9 cellular contexts compared by ENCODE assay signal in the genomic region with DNA sequence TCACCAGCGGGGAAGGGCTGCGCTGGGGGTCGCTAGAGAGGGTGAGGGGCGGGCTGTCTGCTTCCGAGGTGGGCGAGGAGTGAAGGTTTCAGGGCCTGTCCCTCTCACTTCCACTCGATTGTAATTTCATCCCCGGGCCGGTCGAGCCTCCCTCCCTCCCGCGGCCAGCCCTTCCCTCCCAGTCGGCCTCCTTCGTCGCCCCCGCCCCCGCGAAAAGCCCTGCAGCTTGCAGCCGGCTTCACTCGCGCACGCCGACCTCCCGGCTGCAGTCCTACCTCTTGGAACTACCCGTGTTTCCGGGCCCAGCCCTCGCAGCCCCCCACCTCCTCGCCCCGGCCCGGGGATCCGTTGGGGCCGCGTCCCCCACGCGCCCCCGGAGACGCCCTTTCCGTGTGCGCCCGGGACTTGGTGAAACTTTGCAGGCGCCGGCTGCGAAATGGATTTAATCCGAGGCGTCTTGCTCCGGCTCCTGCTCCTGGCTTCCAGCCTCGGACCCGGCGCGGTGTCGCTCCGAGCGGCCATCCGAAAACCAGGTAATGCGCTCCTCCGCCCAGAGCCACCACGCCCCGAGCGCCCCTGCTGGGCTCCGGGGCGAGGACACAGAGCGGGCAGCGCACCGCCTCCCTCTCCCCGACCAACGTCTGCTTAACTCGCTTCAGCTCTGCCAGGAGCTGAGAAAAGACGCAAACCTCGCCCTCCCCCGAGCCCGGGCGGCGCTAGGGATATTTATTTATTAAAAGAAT. TPM values are rescaled to one million over a fixed set of nuclear protein-coding genes. Genes with fewer than 3 reads are reported as not detected.
DNase-seq lines count a peak whose midpoint lies in the region; ATAC-seq, FAIRE-seq and TF ChIP-seq lines count a peak whose summit lies in the region.
"Had no signal": no experiment of that assay in that cellular context is flagged by ENCODE, and none has a peak within 500 bp of the region (broad histone marks: within the 10 kb centered on the region; RNA-seq: fewer than 3 reads in every experiment).

A gene (plus strand): TSS at position 241 of the 743 bp plus-strand sequence. CDS start 196 bp downstream, at position 437.

- CTCF ChIA-PET in H1 (lab: Charles Lee; ENCODE audit: partially characterized antibody): interaction anchor here (0.7 to 1.0 kb wide), 3 partner anchors 32 to 162 kb away, joined by 3 to 4 read pairs (median 3); no protein-coding TSS in a partner anchor
- CTCF ChIA-PET in naive thymus-derived CD4-positive, alpha-beta T cell (lab: Charles Lee): no interaction called here

- H2BK120ac ChIP-seq in H1 (replicated peaks; ENCODE audit: low read depth, low read length): no peak within 1 kb of the TSS

- no peak within 1 kb of the TSS for H3K27ac ChIP-seq in H1 (ENCODE audit: low read depth, low read length)
- H3K27ac ChIP-seq in naive thymus-derived CD4-positive, alpha-beta T cell (ENCODE audit: low read depth, low read length): no peak within 1 kb of the TSS

- no peak for FAIRE-seq in H1 (lab: Jason Lieb, UNC)
- FAIRE-seq: TTC549 had no signal

- peaks cover 10% of the 10 kb centered on the region; the same call in 1 of the 2 replicates for H3K23me2 ChIP-seq in H1 (ENCODE audit: low read depth, low read length)

- H3K14ac ChIP-seq in H1 (ENCODE audit: insufficient read length): no peak within 1 kb of the TSS

- TF ChIP-seq CTCF in H1 (IDR thresholded peaks at IDR 0.05; ENCODE audit: control extremely low read depth in 1 of 3, insufficient read depth in 1 of 3, low read depth in 1 of 3, low read length in 3 of 3): peak in 2 of 3 experiments; percentile 3 to 11; a peak in 1 of 4 replicates

- no peaks in the 10 kb centered on the region for H3K79me2 ChIP-seq in H1 (ENCODE audit: control insufficient read depth in 1 of 2, insufficient read depth in 2 of 2, low read length in 2 of 2)

- intact Hi-C loops in naive thymus-derived CD4-positive, alpha-beta T cell (cut with micrococcal nuclease): no loop called here

- peak within 1 kb of the TSS; percentile 91 to 92 for H3K4me2 ChIP-seq in H1 (ENCODE audit: insufficient read depth in 1 of 2, low read depth in 2 of 2, low read length in 2 of 2)

- TF ChIP-seq RAD21 in H1 (IDR thresholded peaks at IDR 0.05 in 1 of 2, conservative IDR thresholded peaks at IDR 0.05 in 1 of 2; ENCODE audit: low read depth in 2 of 2, low read length in 2 of 2): no peak; a peak in 1 of 4 replicates

- peaks cover 0 to 11% (median 2%) of the 10 kb centered on the region in 11 donors for H3K9me3 Mint-ChIP-seq in naive thymus-derived CD4-positive, alpha-beta T cell

- no peak within 1 kb of the TSS for H4K5ac ChIP-seq in H1 (ENCODE audit: insufficient read length, low read depth, low read length)

- no peak within 1 kb of the TSS for H3K4ac ChIP-seq in H1 (replicated peaks; ENCODE audit: insufficient read length, low read depth, low read length)

- peak within 1 kb of the TSS; percentile 69 for H3K56ac ChIP-seq in H1 (replicated peaks; ENCODE audit: insufficient read length, low read depth, low read length)

- H3K4me3 ChIP-seq in H1 (ENCODE audit: extremely low read depth in 1 of 4, insufficient read depth in 2 of 4, low read depth in 3 of 4, low read length in 4 of 4): peak within 1 kb of the TSS; percentile 42 to 70 (median 54)
- H3K4me3 ChIP-seq in naive thymus-derived CD4-positive, alpha-beta T cell (ENCODE audit: low read length): no peak within 1 kb of the TSS

- H2BK20ac ChIP-seq in H1 (ENCODE audit: low read length): no peak within 1 kb of the TSS

- H3K27me3 Mint-ChIP-seq in naive thymus-derived CD4-positive, alpha-beta T cell: peaks cover 73 to 82% (median 78%) of the 10 kb centered on the region in 5 donors

- no peak within 1 kb of the TSS; the same call in 1 of the 2 replicates for H2AFZ ChIP-seq in H1 (ENCODE audit: low read length)

- H3K27ac Mint-ChIP-seq in naive thymus-derived CD4-positive, alpha-beta T cell: peak within 1 kb of the TSS in 1 of 9 donors; percentile 44

- no peak within 1 kb of the TSS for H2BK12ac ChIP-seq in H1 (ENCODE audit: low read depth, low read length)

- no peak for TF ChIP-seq POLR2A in H1 (IDR thresholded peaks at IDR 0.05; ENCODE audit: control extremely low read depth in 1 of 2, low read depth in 2 of 2, low read length in 2 of 2)

- H2BK5ac ChIP-seq in H1 (ENCODE audit: low read depth, low read length): no peak within 1 kb of the TSS

- POLR2A ChIA-PET in H1 (lab: Charles Lee; ENCODE audit: partially characterized antibody): interaction anchor here (0.6 to 1.7 kb wide), 2 partner anchors 10 to 845 kb away, joined by 3 to 4 read pairs; no protein-coding TSS in a partner anchor
- POLR2A ChIA-PET in naive thymus-derived CD4-positive, alpha-beta T cell (lab: Charles Lee): no interaction called here

- no peak within 1 kb of the TSS for H4K91ac ChIP-seq in H1 (replicated peaks; ENCODE audit: insufficient read length, low read length)

- H3K27me3 ChIP-seq in H1 (replicated peaks in 1 of 4; ENCODE audit: control insufficient read depth in 3 of 4, extremely low read depth in 1 of 4, insufficient read depth in 3 of 4, low read length in 3 of 4): peaks cover 27 to 60% (median 46%) of the 10 kb centered on the region in 4 experiments
- H3K27me3 ChIP-seq in naive thymus-derived CD4-positive, alpha-beta T cell (ENCODE audit: control insufficient read depth in 2 of 2, insufficient read depth in 2 of 2, low read length in 2 of 2): peaks cover 0 to 11% of the 10 kb centered on the region in 2 donors

- peaks cover 0 to 3% of the 10 kb centered on the region in 2 experiments for H4K20me1 ChIP-seq in H1 (replicated peaks in 1 of 2; ENCODE audit: control insufficient read depth in 1 of 2, insufficient read depth in 2 of 2, low read length in 2 of 2)

- H3K18ac ChIP-seq in H1 (ENCODE audit: extremely low read depth, low read length): no peak within 1 kb of the TSS; the same call in 1 of the 2 replicates

- DNase-seq in DMS79 treated with DMSO at 0.1 percent for 48 hours (lab: John Stamatoyannopoulos, UW) (peak; percentile 4), DMS79 (lab: John Stamatoyannopoulos, UW) (no peak), NCI-H748 (lab: John Stamatoyannopoulos, UW; ENCODE audit: unreplicated experiment) (peak; percentile 86), H1 (ENCODE audit: low read depth in 1 of 2, low spot score in 2 of 2) (peak; percentile 43 to 81), SIG-M5 (lab: John Stamatoyannopoulos, UW) (no peak), NCI-H2029 (lab: John Stamatoyannopoulos, UW) (no peak)
- no peak for DNase-seq in naive thymus-derived CD4-positive, alpha-beta T cell

- TF ChIP-seq EP300 in H1 (IDR thresholded peaks at IDR 0.05; ENCODE audit: borderline replicate concordance in 1 of 2, low read depth in 2 of 2, low read length in 2 of 2): no peak

- H3K9ac ChIP-seq in H1 (replicated peaks in 1 of 4; ENCODE audit: extremely low read depth in 1 of 4, low read depth in 3 of 4, low read length in 3 of 4): no peak within 1 kb of the TSS

- 1% methylated on average over 46 of the region's 73 CpGs; no CpG with 5 or more reads in 1 of the 2 experiments for WGBS in H1 (ENCODE audit: extremely low coverage in 1 of 2, insufficient coverage in 1 of 2, insufficient read length in 1 of 2, insufficient replicate concordance in 2 of 2, low coverage in 1 of 2, low lambda C conversion rate in 2 of 2, missing lambda C conversion rate in 1 of 2), 2 experiments

- H4K8ac ChIP-seq in H1 (ENCODE audit: extremely low read depth, insufficient read depth, low read length): no peak within 1 kb of the TSS; the same call in 1 of the 2 replicates

- H3K9me3 ChIP-seq in H1 (ENCODE audit: insufficient read depth in 2 of 2, low read depth in 1 of 2, low read length in 1 of 2): peaks cover 0 to 1% of the 10 kb centered on the region in 2 experiments; a peak in 1 of 4 replicates
- H3K9me3 ChIP-seq in naive thymus-derived CD4-positive, alpha-beta T cell (ENCODE audit: control insufficient read depth in 2 of 3, low read length in 3 of 3): no peaks in the 10 kb centered on the region

- H3K79me1 ChIP-seq in H1 (ENCODE audit: low read depth, low read length): no peaks in the 10 kb centered on the region

- no peak within 1 kb of the TSS for H2AK5ac ChIP-seq in H1 (ENCODE audit: low read depth, low read length)

- peak within 1 kb of the TSS in 9 of 10 donors; percentile 31 to 73 (median 68) for H3K4me3 Mint-ChIP-seq in naive thymus-derived CD4-positive, alpha-beta T cell

- H3K4me1 Mint-ChIP-seq in naive thymus-derived CD4-positive, alpha-beta T cell: peaks cover 5 to 28% (median 13%) of the 10 kb centered on the region in 7 donors

- H3K36me3 Mint-ChIP-seq in naive thymus-derived CD4-positive, alpha-beta T cell: peaks cover 0 to 3% (median 0%) of the 10 kb centered on the region in 5 donors

- H3K23ac ChIP-seq in H1 (ENCODE audit: insufficient read length): no peak within 1 kb of the TSS

- no peaks in the 10 kb centered on the region for H3K36me3 ChIP-seq in H1 (ENCODE audit: control insufficient read depth in 2 of 4, insufficient read depth in 4 of 4, low read length in 3 of 4)
- no peaks in the 10 kb centered on the region for H3K36me3 ChIP-seq in naive thymus-derived CD4-positive, alpha-beta T cell (ENCODE audit: control insufficient read depth in 2 of 3, insufficient read depth in 3 of 3, low read length in 3 of 3)

- H3K4me1 ChIP-seq in H1 (replicated peaks in 1 of 4; ENCODE audit: control insufficient read depth in 3 of 4, insufficient read depth in 4 of 4, low read length in 3 of 4): peaks cover 4 to 12% (median 5%) of the 10 kb centered on the region in 4 experiments
- H3K4me1 ChIP-seq in naive thymus-derived CD4-positive, alpha-beta T cell (ENCODE audit: control insufficient read depth in 2 of 2, insufficient read depth in 2 of 2, low read length in 2 of 2): no peaks in the 10 kb centered on the region

- no peak within 1 kb of the TSS for H2BK15ac ChIP-seq in H1 (ENCODE audit: low read length)

- no peak for ATAC-seq in naive thymus-derived CD4-positive, alpha-beta T cell
- no peak for ATAC-seq in GM21360 (IDR thresholded peaks at IDR 0.05; ENCODE audit: unreplicated experiment)

TF ChIP-seq in H1, 55 proteins besides CTCF, POLR2A, EP300 and RAD21 (continues in another document):
- TF ChIP-seq RNF2 (IDR thresholded peaks at IDR 0.05; ENCODE audit: borderline replicate concordance, low read depth, low read length, missing control alignments, poor library complexity, severe bottlenecking) (peak; percentile 38), HDAC2 (IDR thresholded peaks at IDR 0.05; ENCODE audit: borderline replicate concordance in 1 of 2, low read depth in 2 of 2, low read length in 2 of 2) (no peak), ASH2L (IDR thresholded peaks at IDR 0.05; ENCODE audit: low read length) (peak; percentile 85)

RNA-seq across cellular contexts. Expression of the gene that starts here (rescaled TPM):
- 0.15 and 0.24 TPM in 2 replicates for total RNA-seq in H1 (2021; fragmentation: NEBNext Ultra II Directional; extraction: Animal tissue kit (Norgen Biotek cat#: 25700))
- 0.19 and 0.20 TPM in 2 replicates for polyA plus RNA-seq in H1 (2011; rRNA removed)
- 0.22 TPM for polyA plus RNA-seq in H1 (2011; cell fraction: cytosol; rRNA removed)
- 0.67 TPM for polyA plus RNA-seq in H1 (2011; cell fraction: nucleus; rRNA removed)
- 0.13 to 0.71 TPM (median 0.51 TPM) in 4 replicates for polyA plus RNA-seq in H1 (2012, experiment 1 of 2)
- polyA plus RNA-seq in H1 (2012, experiment 2 of 2): 0.18 TPM
- 0.22 TPM for polyA plus RNA-seq in H1 (2013, experiment 1 of 2)
- polyA plus RNA-seq in H1 (2013, experiment 2 of 2): 0.26 TPM
- 0.16 and 0.73 TPM in 2 replicates for polyA minus RNA-seq in H1 (2011; rRNA and poly(A)+ RNA removed)
- polyA minus RNA-seq in H1 (2011; cell fraction: cytosol; rRNA and poly(A)+ RNA removed): not detected
- 0.30 TPM for polyA minus RNA-seq in H1 (2011; cell fraction: nucleus; rRNA and poly(A)+ RNA removed)
- not detected for total RNA-seq in naive thymus-derived CD4-positive, alpha-beta T cell
- polyA plus RNA-seq in naive thymus-derived CD4-positive, alpha-beta T cell: not detected

Comparison
In these comparisons a context has a peak if more than half of its experiments do, and no peak if none do; other contexts are left out.
1. DNase-seq: peak in DMS79 treated with DMSO at 0.1 percent for 48 hours (single experiment) and NCI-H748 (single experiment); none in DMS79 (single experiment), naive thymus-derived CD4-positive, alpha-beta T cell (0 of 9), SIG-M5 (single experiment) and NCI-H2029 (single experiment).
2. Peak in DNase-seq, H3K4me3 ChIP-seq and H3K4me2 ChIP-seq in H1; RNA of the gene not detected or under 1 TPM.